ENCODE assay signal across 17 cellular contexts in the genomic region with DNA sequence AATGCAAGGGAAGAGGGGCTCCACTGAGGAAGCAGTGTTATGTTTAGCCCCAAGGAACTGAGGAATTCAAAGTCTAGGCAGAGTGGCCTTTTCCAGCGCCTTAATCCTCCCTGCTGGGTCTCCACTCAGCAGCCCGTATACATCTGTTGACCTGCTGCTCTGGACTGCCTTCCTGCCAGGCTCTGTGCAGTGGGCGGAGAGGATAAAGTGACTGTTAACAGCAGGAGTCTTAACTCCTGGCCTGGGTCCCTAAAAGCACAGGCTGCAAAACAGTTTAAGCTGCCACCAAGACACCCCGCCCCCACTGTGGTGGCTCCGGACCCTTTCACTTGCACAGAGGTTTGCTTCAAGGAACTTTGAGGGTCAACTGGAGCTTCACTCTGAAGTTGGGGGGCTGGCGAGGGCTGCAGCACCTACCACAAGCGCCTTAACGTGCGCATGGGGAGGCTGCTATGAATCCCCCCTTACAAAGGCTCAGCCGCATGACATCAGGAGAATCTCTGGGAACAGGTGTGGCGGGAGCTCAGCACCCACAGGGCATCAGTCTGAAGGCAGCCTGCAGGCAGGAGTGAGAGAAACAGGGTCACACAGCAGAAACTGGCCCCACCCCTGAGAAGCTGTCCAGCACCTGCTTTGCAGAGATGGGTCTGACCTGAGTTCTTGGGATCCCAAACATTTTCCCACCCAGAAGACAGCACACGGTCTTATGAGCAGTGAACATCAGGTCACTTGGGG.
"Had no signal": no experiment of that assay in that cellular context is flagged by ENCODE, and none has a peak within 500 bp of the region (broad histone marks: within the 10 kb centered on the region; RNA-seq: fewer than 3 reads in every experiment).

No MANE protein-coding gene starts in this region.

- H3K4me3 ChIP-seq: ascending aorta, stomach, thoracic aorta had no signal

- H2AFZ ChIP-seq: parathyroid adenoma had no signal

- H3K4me3 Mint-ChIP-seq: activated CD8-positive, alpha-beta T cell treated with anti-CD3 and anti-CD28 coated beads for 36 hours; activated naive CD8-positive, alpha-beta T cell treated with anti-CD3 and anti-CD28 coated beads, Interleukin-2, amount 10 ng/mL, durations not matched to agents 7 days and 5 days; activated T-cell treated with anti-CD3 and anti-CD28 coated beads, Interleukin-2, amount 50 U/mL, for 72 hours; nephron progenitor cell had no signal

- H3K27me3 Mint-ChIP-seq: activated CD8-positive, alpha-beta T cell treated with anti-CD3 and anti-CD28 coated beads for 36 hours; activated naive CD8-positive, alpha-beta T cell treated with anti-CD3 and anti-CD28 coated beads, Interleukin-2, amount 10 ng/mL, durations not matched to agents 7 days and 5 days had no signal

- DNase-seq: activated CD4-positive, alpha-beta T cell treated with anti-CD3 and anti-CD28 coated beads for 4 hours; activated CD8-positive, alpha-beta memory T cell treated with anti-CD3 and anti-CD28 coated beads, Interleukin-2, amount 50 U/mL, for 4 hours; activated CD8-positive, alpha-beta T cell treated with anti-CD3 and anti-CD28 coated beads for 36 hours; activated naive CD8-positive, alpha-beta T cell treated with anti-CD3 and anti-CD28 coated beads, Interleukin-2, amount 10 ng/mL, durations not matched to agents 7 days and 5 days; activated T-cell treated with anti-CD3 and anti-CD28 coated beads, Interleukin-2, amount 50 U/mL, for 72 hours; foreskin melanocyte; left ventricle myocardium superior; mesenchymal stem cell; nephron progenitor cell; retina; stimulated activated CD4-positive, alpha-beta T cell treated with anti-CD3 and anti-CD28 coated beads, Interleukin-15, amount 100 ng/mL, for 24 hours; stimulated activated CD4-positive, alpha-beta T cell treated with anti-CD3 and anti-CD28 coated beads, Interleukin-4, amount 100 ng/mL, for 24 hours; stomach; T1000 had no signal

- H3K79me2 ChIP-seq: parathyroid adenoma had no signal

- H3K36me3 ChIP-seq: ascending aorta, stomach, thoracic aorta had no signal

- H3K27ac ChIP-seq: ascending aorta, parathyroid adenoma, stomach, thoracic aorta had no signal

- H3K9me3 ChIP-seq: ascending aorta, thoracic aorta had no signal

- H3K27me3 ChIP-seq: ascending aorta, stomach had no signal

- H3K4me1 ChIP-seq: ascending aorta, parathyroid adenoma had no signal

- H3K27ac Mint-ChIP-seq: activated CD8-positive, alpha-beta T cell treated with anti-CD3 and anti-CD28 coated beads for 36 hours; activated naive CD8-positive, alpha-beta T cell treated with anti-CD3 and anti-CD28 coated beads, Interleukin-2, amount 10 ng/mL, durations not matched to agents 7 days and 5 days; activated T-cell treated with anti-CD3 and anti-CD28 coated beads, Interleukin-2, amount 50 U/mL, for 72 hours; nephron progenitor cell had no signal

- ATAC-seq: activated CD8-positive, alpha-beta T cell treated with anti-CD3 and anti-CD28 coated beads for 36 hours; activated T-cell treated with anti-CD3 and anti-CD28 coated beads, Interleukin-2, amount 50 U/mL, for 72 hours; left ventricle myocardium superior had no signal

- H3K9ac ChIP-seq: parathyroid adenoma had no signal
